Comparison of ENCODE assay signal across 17 cellular contexts in the genomic region with DNA sequence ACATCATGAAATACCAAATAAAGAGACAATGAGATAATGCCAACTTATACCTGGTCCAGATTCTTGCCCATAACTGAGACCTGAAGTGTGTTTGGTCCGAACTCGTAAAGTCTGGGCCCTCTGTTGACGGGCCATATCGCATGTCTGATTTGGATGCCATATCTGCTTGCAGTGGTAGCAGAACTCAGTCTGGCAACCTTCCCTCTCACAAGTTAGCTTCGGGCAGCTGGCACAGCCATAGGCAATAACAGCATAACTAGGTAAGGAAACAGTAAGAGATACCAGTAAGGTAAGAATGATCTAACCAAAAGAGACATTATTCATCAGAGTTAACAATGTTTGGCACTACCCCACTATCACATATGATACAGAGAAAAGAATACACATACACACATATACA. TPM values are rescaled to one million over a fixed set of nuclear protein-coding genes. Genes with fewer than 3 reads are reported as not detected.
DNase-seq lines count a peak whose midpoint lies in the region; ATAC-seq and TF ChIP-seq lines count a peak whose summit lies in the region.
"Had no signal": no experiment of that assay in that cellular context is flagged by ENCODE, and none has a peak within 500 bp of the region (broad histone marks: within the 10 kb centered on the region; RNA-seq: fewer than 3 reads in every experiment).

No MANE protein-coding gene starts in this region.

- TF ChIP-seq POLR2A in prostate gland (IDR thresholded peaks at IDR 0.05), result no peak

- DNase-seq in left ventricle myocardium superior (no peak), left cardiac atrium (no peak), prostate gland (ENCODE audit: low spot score) (peak; percentile 55), amygdala (lab: John Stamatoyannopoulos, UW) (no peak), NOMO-1 (lab: John Stamatoyannopoulos, UW; ENCODE audit: unreplicated experiment in 2 of 2) (no peak)
- no peak for DNase-seq in effector CD4-positive, alpha-beta T cell
- DNase-seq: activated gamma-delta T cell treated with Interleukin-2 at 50 U/mL for 16 hours; naive thymus-derived CD8-positive, alpha-beta T cell; NCI-H146; NCI-H2227 treated with DMSO at 0.1 percent for 48 hours; NK-92 treated with Interleukin-12 subunit alpha and Interleukin-12 subunit beta, amount 100 ng/mL, for 24 hours; stimulated activated naive B cell treated with anti-CD40 and anti-IgM and Interleukin-4, amounts not matched to agents 10 μg/mL and 1 μg/mL and 100 μg/mL, for 72 hours; T-helper 1 cell had no signal

- peak overlapping the region; percentile 57 for H3K27ac ChIP-seq in duodenal mucosa (ENCODE audit: low read depth, low read length)
- H3K27ac ChIP-seq in prostate gland, result peak overlapping the region; percentile 26 to 52

- H3K9ac ChIP-seq in duodenal mucosa (ENCODE audit: low read depth in 1 of 2, low read length in 2 of 2), result peak overlapping the region; percentile 34 to 45

- H3K4me1 ChIP-seq in duodenal mucosa (ENCODE audit: control insufficient read depth in 1 of 2, insufficient read depth in 2 of 2, low read length in 2 of 2) (peaks cover 19 to 34% of the 10 kb centered on the region in 2 donors), prostate gland (replicated peaks) (no peaks in the 10 kb centered on the region)

- no peak for TF ChIP-seq CTCF in prostate gland (IDR thresholded peaks at IDR 0.05)

- no peaks in the 10 kb centered on the region for H3K9me3 ChIP-seq in duodenal mucosa (ENCODE audit: control insufficient read depth in 1 of 2, low read length in 2 of 2)
- no peaks in the 10 kb centered on the region for H3K9me3 ChIP-seq in prostate gland

- H3K27me3 ChIP-seq in duodenal mucosa (ENCODE audit: control insufficient read depth in 1 of 2, insufficient read depth in 2 of 2, low read length in 2 of 2), result no peaks in the 10 kb centered on the region
- no peaks in the 10 kb centered on the region for H3K27me3 ChIP-seq in prostate gland (replicated peaks; ENCODE audit: insufficient read depth)

- ATAC-seq in left ventricle myocardium superior (peak; percentile 60), left cardiac atrium (no peak), HG02623 (IDR thresholded peaks at IDR 0.05; ENCODE audit: unreplicated experiment) (no peak)
- ATAC-seq: activated CD4-positive, CD25-positive, alpha-beta regulatory T cell treated with anti-CD3 and anti-CD28 coated beads, Interleukin-2, amount 50 U/mL, for 24 hours; naive thymus-derived CD8-positive, alpha-beta T cell; stimulated activated naive B cell treated with anti-CD40 and anti-IgM and Interleukin-4, amounts not matched to agents 10 μg/mL and 1 μg/mL and 100 μg/mL, for 72 hours had no signal

- H3K36me3 ChIP-seq in duodenal mucosa (ENCODE audit: control insufficient read depth in 1 of 2, insufficient read depth in 2 of 2, low read length in 2 of 2), result peaks cover 19 to 35% of the 10 kb centered on the region in 2 donors
- no peaks in the 10 kb centered on the region for H3K36me3 ChIP-seq in prostate gland

- intact Hi-C loops in left ventricle myocardium superior (cut with micrococcal nuclease), result no loop called here
- intact Hi-C loops in left cardiac atrium (cut with DNase I), result no loop called here
- intact Hi-C loops in prostate gland (cut with DNase I), result no loop called here

- WGBS in prostate gland, result 44% methylated on average over 5 of the region's 5 CpGs

- H3K4me3 ChIP-seq in duodenal mucosa (ENCODE audit: low read depth in 1 of 2, low read length in 2 of 2) (peak overlapping the region in 1 of 2 donors; percentile 40), prostate gland (no peak overlapping the region)
- H3K4me3 ChIP-seq: lung had no signal

RNA-seq across cellular contexts. Expression of a gene that starts 15.1 kb away (rescaled TPM):
- 13.3 TPM for total RNA-seq in left ventricle myocardium superior
- 10 to 100 TPM; 10.7 to 12.8 TPM for total RNA-seq in left cardiac atrium
- total RNA-seq in prostate gland, result 10 to 100 TPM; 16.7 to 77.8 TPM

RNA-seq across cellular contexts. Expression of a gene that starts 48.3 kb away (rescaled TPM):
- total RNA-seq in left ventricle myocardium superior (6.7 TPM), left cardiac atrium (10 to 100 TPM; 11.4 to 11.5 TPM), prostate gland (100 to 1,000 TPM in 1 of 2 donors, 10 to 100 TPM in 1; 96.2 to 239 TPM)
- total RNA-seq: naive thymus-derived CD8-positive, alpha-beta T cell had no signal

Comparison
In these comparisons a context has a peak if more than half of its experiments do, and no peak if none do; other contexts are left out.
1. RNA of a gene that starts 48.3 kb away (total RNA-seq): 96.2 to 239 TPM in prostate gland; 11.4 to 11.5 TPM in left cardiac atrium and 6.7 TPM in left ventricle myocardium superior (single experiment); every median in the first group is over 4 times any median in the second.